7 cellular contexts compared by ENCODE assay signal in the genomic region with DNA sequence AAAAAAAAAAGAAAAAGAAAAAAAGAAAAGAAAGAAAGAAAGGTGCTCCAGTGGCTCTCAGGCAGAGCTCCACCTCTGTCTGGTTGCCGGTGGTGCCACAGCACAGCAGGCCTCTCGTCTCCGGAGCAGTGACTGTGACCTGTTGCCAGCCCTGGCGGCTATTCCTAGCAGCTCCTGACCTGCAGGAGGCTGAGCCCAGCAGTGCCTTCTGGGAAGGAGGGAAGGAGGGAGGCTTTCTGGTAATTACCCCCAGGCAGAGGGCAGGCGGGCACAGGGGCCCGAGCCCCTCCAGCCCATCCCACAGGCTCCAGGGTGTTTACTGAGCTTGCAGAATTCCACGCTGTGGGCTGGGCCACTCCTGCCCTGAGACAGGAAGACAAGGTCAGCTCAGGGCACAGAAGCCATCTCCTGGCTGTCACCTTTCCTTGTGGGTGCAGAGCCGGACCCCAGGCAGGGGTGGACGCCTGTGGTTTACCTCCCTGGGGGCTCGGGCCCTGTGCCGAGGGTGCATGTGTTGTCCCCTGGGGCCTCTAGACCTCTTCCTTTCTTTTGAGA.
DNase-seq lines count a peak whose midpoint lies in the region; ATAC-seq, FAIRE-seq and TF ChIP-seq lines count a peak whose summit lies in the region.

No MANE protein-coding gene starts in this region.

- POLR2A ChIA-PET in activated CD4-positive, alpha-beta memory T cell treated with anti-CD3 and anti-CD28 coated beads, Interleukin-2, amount 10 ng/mL, durations not matched to agents 7 days and 5 days (lab: Charles Lee): no interaction called here

- CTCF ChIA-PET in activated CD4-positive, alpha-beta memory T cell treated with anti-CD3 and anti-CD28 coated beads, Interleukin-2, amount 10 ng/mL, durations not matched to agents 7 days and 5 days (lab: Charles Lee): interaction anchor here (2.0 to 2.6 kb wide), 2 partner anchors 12 to 13 kb away, joined by 5 to 10 read pairs; no protein-coding TSS in a partner anchor

- H2AFZ ChIP-seq in hepatocyte: no peak overlapping the region

- no peaks in the 10 kb centered on the region for H3K36me3 Mint-ChIP-seq in activated CD4-positive, alpha-beta memory T cell treated with anti-CD3 and anti-CD28 coated beads, Interleukin-2, amount 10 ng/mL, durations not matched to agents 7 days and 5 days (ENCODE audit: low read depth)

- no peak overlapping the region for H3K4me2 ChIP-seq in hepatocyte

- no peaks in the 10 kb centered on the region for H4K20me1 ChIP-seq in hepatocyte (ENCODE audit: insufficient read depth, poor library complexity, severe bottlenecking)

- DNase-seq in GM19239 (ENCODE audit: insufficient read length, low spot score) (no peak), RWPE2 (ENCODE audit: low spot score) (no peak), hepatocyte (ENCODE audit: low spot score) (peak; percentile 70), testis (peak; percentile 69), KBM-7 (no peak), ureter (ENCODE audit: low spot score) (no peak)
- no peak for DNase-seq in activated CD4-positive, alpha-beta memory T cell treated with anti-CD3 and anti-CD28 coated beads, Interleukin-2, amount 10 ng/mL, durations not matched to agents 7 days and 5 days

- H3K27me3 Mint-ChIP-seq in activated CD4-positive, alpha-beta memory T cell treated with anti-CD3 and anti-CD28 coated beads, Interleukin-2, amount 10 ng/mL, durations not matched to agents 7 days and 5 days: no peaks in the 10 kb centered on the region

- in situ Hi-C loops in KBM-7 (cut with MboI; ENCODE audit: low pct_unique_long_range_greater_than_20kb, low sequenced_read_pairs): no loop called here

- WGBS in hepatocyte (ENCODE audit: low lambda C conversion rate, missing lambda C conversion rate): 41% methylated on average over 11 of the region's 11 CpGs
- WGBS in testis, 2 donors: 60 to 67% methylated on average over 9 to 11 of the region's 11 CpGs

- TF ChIP-seq POLR2A in testis (IDR thresholded peaks at IDR 0.05): no peak

- H3K9me3 Mint-ChIP-seq in activated CD4-positive, alpha-beta memory T cell treated with anti-CD3 and anti-CD28 coated beads, Interleukin-2, amount 10 ng/mL, durations not matched to agents 7 days and 5 days: peaks cover 13% of the 10 kb centered on the region

- no peaks in the 10 kb centered on the region for H3K36me3 ChIP-seq in RWPE2 (ENCODE audit: low read depth)
- H3K36me3 ChIP-seq in hepatocyte (replicated peaks; ENCODE audit: insufficient read depth, low read depth): no peaks in the 10 kb centered on the region
- no peaks in the 10 kb centered on the region for H3K36me3 ChIP-seq in testis (ENCODE audit: low read depth, missing control alignments)

- ATAC-seq in RWPE2 (ENCODE audit: low read depth): no peak; the same call in 2 of the 3 replicates

- intact Hi-C loops in testis (cut with DNase I; ENCODE audit: low total_unique reads): no loop called here

- H3K27ac ChIP-seq in RWPE2 (ENCODE audit: poor library complexity, severe bottlenecking) (peak overlapping the region; percentile 89), hepatocyte (no peak overlapping the region), testis (peak overlapping the region; percentile 1 to 36)

- no peak overlapping the region for H3K4me3 Mint-ChIP-seq in activated CD4-positive, alpha-beta memory T cell treated with anti-CD3 and anti-CD28 coated beads, Interleukin-2, amount 10 ng/mL, durations not matched to agents 7 days and 5 days

- H3K4me1 ChIP-seq in RWPE2 (ENCODE audit: insufficient read depth, poor library complexity, severe bottlenecking) (peaks cover 26% of the 10 kb centered on the region), hepatocyte (ENCODE audit: insufficient read depth) (no peaks in the 10 kb centered on the region), testis (peaks cover 18% of the 10 kb centered on the region)

- H3K27me3 ChIP-seq in RWPE2 (ENCODE audit: insufficient read depth, poor library complexity, severe bottlenecking) (no peaks in the 10 kb centered on the region), hepatocyte (no peaks in the 10 kb centered on the region), testis (no peaks in the 10 kb centered on the region)

- H3K79me2 ChIP-seq in hepatocyte: no peaks in the 10 kb centered on the region

- TF ChIP-seq CTCF in RWPE2 (IDR thresholded peaks at IDR 0.05; ENCODE audit: poor library complexity, severe bottlenecking): no peak
- TF ChIP-seq CTCF in hepatocyte (IDR thresholded peaks at IDR 0.05; ENCODE audit: poor library complexity): no peak
- TF ChIP-seq CTCF in testis (IDR thresholded peaks at IDR 0.05): peak in 1 of 3 experiments; percentile 7

- peaks cover 47% of the 10 kb centered on the region for H3K4me1 Mint-ChIP-seq in activated CD4-positive, alpha-beta memory T cell treated with anti-CD3 and anti-CD28 coated beads, Interleukin-2, amount 10 ng/mL, durations not matched to agents 7 days and 5 days

- no peak overlapping the region for H3K4me3 ChIP-seq in RWPE2 (ENCODE audit: severe bottlenecking)
- no peak overlapping the region for H3K4me3 ChIP-seq in hepatocyte
- H3K4me3 ChIP-seq in testis: no peak overlapping the region

- H3K27ac Mint-ChIP-seq in activated CD4-positive, alpha-beta memory T cell treated with anti-CD3 and anti-CD28 coated beads, Interleukin-2, amount 10 ng/mL, durations not matched to agents 7 days and 5 days: no peak overlapping the region

- H3K9me3 ChIP-seq in RWPE2 (ENCODE audit: severe bottlenecking) (no peaks in the 10 kb centered on the region), hepatocyte (ENCODE audit: low read depth) (no peaks in the 10 kb centered on the region), testis (no peaks in the 10 kb centered on the region)

- H3K9me2 ChIP-seq in hepatocyte (replicated peaks; ENCODE audit: insufficient read depth): no peaks in the 10 kb centered on the region

- peak; percentile 80 for FAIRE-seq in GM19239 (lab: Jason Lieb, UNC)

Comparison
In these comparisons a context has a peak if more than half of its experiments do, and no peak if none do; other contexts are left out.
1. DNase-seq: peak in hepatocyte (single experiment) and testis (single experiment); none in GM19239 (single experiment), RWPE2 (single experiment), KBM-7 (single experiment), activated CD4-positive, alpha-beta memory T cell treated with anti-CD3 and anti-CD28 coated beads, Interleukin-2, amount 10 ng/mL, durations not matched to agents 7 days and 5 days (single experiment) and ureter (single experiment).